1 cellular context compared by ENCODE assay signal in the genomic region with DNA sequence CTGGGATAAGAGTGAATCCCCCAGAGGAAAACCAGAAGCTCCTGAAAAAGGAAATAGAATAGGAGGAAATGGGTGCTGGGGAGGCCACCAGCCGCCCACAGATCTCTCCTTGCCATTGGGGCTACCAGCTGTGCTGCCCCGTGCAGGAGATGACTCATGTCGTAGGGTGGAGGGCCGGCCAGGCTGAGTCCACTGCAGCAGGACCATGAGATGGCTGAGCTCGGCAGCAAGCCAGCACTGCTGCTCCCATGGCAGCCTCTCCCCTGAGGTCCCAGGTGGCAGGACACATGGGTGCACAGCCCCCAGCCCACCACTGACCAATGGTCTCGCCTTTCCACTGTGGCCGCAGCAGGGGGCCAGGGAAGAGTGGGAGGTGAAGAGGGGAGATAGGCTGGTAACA.
TF ChIP-seq lines count a peak whose summit lies in the region.

No MANE protein-coding gene starts in this region.

TF ChIP-seq in IMR-90, 13 proteins besides CTCF, POLR2A, EP300 and RAD21:
- TF ChIP-seq SMC3 (IDR thresholded peaks at IDR 0.05; ENCODE audit: low read depth, low read length) (no peak), RFX5 (IDR thresholded peaks at IDR 0.05; ENCODE audit: low read depth, low read length) (no peak), MAZ (IDR thresholded peaks at IDR 0.05; ENCODE audit: borderline replicate concordance, low read depth, low read length) (no peak), MXI1 (IDR thresholded peaks at IDR 0.05; ENCODE audit: borderline replicate concordance, low read depth, low read length) (no peak), FOS (IDR thresholded peaks at IDR 0.05; ENCODE audit: low read depth, low read length) (no peak), CEBPB (IDR thresholded peaks at IDR 0.05; ENCODE audit: low read depth, low read length) (no peak), BHLHE40 (IDR thresholded peaks at IDR 0.05; ENCODE audit: low read depth, low read length) (no peak), RCOR1 (IDR thresholded peaks at IDR 0.05; ENCODE audit: insufficient replicate concordance, low read length) (no peak), CHD1 (IDR thresholded peaks at IDR 0.05; ENCODE audit: low read depth, low read length) (no peak), NFE2L2 (IDR thresholded peaks at IDR 0.05; ENCODE audit: low read depth, low read length) (no peak), MAFK (IDR thresholded peaks at IDR 0.05; ENCODE audit: low read depth, low read length) (no peak)
- TF ChIP-seq, protein P1, sequence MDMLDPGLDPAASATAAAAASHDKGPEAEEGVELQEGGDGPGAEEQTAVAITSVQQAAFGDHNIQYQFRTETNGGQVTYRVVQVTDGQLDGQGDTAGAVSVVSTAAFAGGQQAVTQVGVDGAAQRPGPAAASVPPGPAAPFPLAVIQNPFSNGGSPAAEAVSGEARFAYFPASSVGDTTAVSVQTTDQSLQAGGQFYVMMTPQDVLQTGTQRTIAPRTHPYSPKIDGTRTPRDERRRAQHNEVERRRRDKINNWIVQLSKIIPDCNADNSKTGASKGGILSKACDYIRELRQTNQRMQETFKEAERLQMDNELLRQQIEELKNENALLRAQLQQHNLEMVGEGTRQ (IDR thresholded peaks at IDR 0.05; ENCODE audit: low read depth, low read length), result no peak
- TF ChIP-seq, protein P2, sequence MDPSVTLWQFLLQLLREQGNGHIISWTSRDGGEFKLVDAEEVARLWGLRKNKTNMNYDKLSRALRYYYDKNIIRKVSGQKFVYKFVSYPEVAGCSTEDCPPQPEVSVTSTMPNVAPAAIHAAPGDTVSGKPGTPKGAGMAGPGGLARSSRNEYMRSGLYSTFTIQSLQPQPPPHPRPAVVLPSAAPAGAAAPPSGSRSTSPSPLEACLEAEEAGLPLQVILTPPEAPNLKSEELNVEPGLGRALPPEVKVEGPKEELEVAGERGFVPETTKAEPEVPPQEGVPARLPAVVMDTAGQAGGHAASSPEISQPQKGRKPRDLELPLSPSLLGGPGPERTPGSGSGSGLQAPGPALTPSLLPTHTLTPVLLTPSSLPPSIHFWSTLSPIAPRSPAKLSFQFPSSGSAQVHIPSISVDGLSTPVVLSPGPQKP (IDR thresholded peaks at IDR 0.05; ENCODE audit: borderline replicate concordance, low read depth, low read length), result no peak
